Comparison of ENCODE assay signal across 8 cellular contexts in the genomic region with DNA sequence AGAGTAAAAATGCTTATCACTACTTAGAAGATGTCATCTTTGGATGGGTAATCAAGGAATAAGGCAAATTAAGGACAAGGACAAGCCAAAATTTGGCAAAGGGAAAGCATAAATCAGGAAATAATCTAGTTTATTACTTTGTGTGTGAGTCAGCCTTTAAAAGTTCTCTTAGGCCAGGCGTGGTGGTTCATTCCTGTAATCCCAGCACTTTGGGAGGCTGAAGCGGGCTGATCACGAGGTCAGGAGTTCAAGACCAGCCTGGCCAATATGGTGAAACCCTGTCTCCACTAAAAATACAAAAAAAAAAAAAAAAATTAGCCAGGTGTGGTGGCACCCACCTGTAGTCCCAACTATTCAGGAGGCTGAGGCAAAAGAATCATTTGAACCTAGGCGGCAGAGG. TPM values are rescaled to one million over a fixed set of nuclear protein-coding genes. Genes with fewer than 3 reads are reported as not detected.
DNase-seq lines count a peak whose midpoint lies in the region; ATAC-seq and TF ChIP-seq lines count a peak whose summit lies in the region.
"Not testable (repeated sequence)": the region's sequence is repeated elsewhere in the genome, so short reads cannot be mapped to it uniquely, and the experiment has no call there.

No MANE protein-coding gene starts in this region.

- H3K9me3 ChIP-seq in CD4-positive, alpha-beta memory T cell (ENCODE audit: control insufficient read depth in 1 of 2, low read length in 2 of 2); HCT116 (ENCODE audit: control insufficient read depth in 1 of 2, insufficient read depth in 1 of 2, low read depth in 1 of 2, low read length in 2 of 2); naive thymus-derived CD4-positive, alpha-beta T cell (ENCODE audit: control insufficient read depth in 2 of 3, low read length in 3 of 3): not testable (repeated sequence)

- DNase-seq in CD4-positive, alpha-beta memory T cell; HCT116 (ENCODE audit: low read depth, low spot score); WTC11 (ENCODE audit: low spot score); activated CD8-positive, alpha-beta memory T cell treated with anti-CD3 and anti-CD28 coated beads, Interleukin-2, amount 10 ng/mL, durations not matched to agents 7 days and 5 days; chondrocyte (ENCODE audit: low spot score); naive thymus-derived CD4-positive, alpha-beta T cell: not testable (repeated sequence)

- TF ChIP-seq POLR2A in HCT116 (IDR thresholded peaks at IDR 0.05; ENCODE audit: borderline replicate concordance, extremely low read depth, insufficient read depth, insufficient read length) = not testable (repeated sequence)

- H3K27ac ChIP-seq in CD4-positive, alpha-beta memory T cell (ENCODE audit: low read depth, low read length); HCT116 (ENCODE audit: low read depth, low read length); naive thymus-derived CD4-positive, alpha-beta T cell (ENCODE audit: low read depth, low read length): not testable (repeated sequence)

- H3K27ac Mint-ChIP-seq in CD4-positive, alpha-beta memory T cell = peak overlapping the region in 6 of 7 donors; percentile 8 to 98 (median 56)
- not testable (repeated sequence) for H3K27ac Mint-ChIP-seq in WTC11; activated CD8-positive, alpha-beta memory T cell treated with anti-CD3 and anti-CD28 coated beads, Interleukin-2, amount 10 ng/mL, durations not matched to agents 7 days and 5 days; activated naive CD4-positive, alpha-beta T cell treated with anti-CD3 and anti-CD28 coated beads, Interleukin-2, amount 50 U/mL, for 24 hours; chondrocyte (ENCODE audit: unreplicated experiment)
- H3K27ac Mint-ChIP-seq in naive thymus-derived CD4-positive, alpha-beta T cell = peak overlapping the region in 7 of 9 donors; percentile 16 to 100 (median 48)
- H3K27ac Mint-ChIP-seq in stimulated activated memory B cell treated with anti-CD40 and anti-IgM and Interleukin-4, amounts not matched to agents 10 μg/mL and 1 μg/mL and 100 μg/mL, for 72 hours = peak overlapping the region; percentile 99

- H3K79me2 ChIP-seq in HCT116 (ENCODE audit: insufficient read depth, low read length) = peaks cover 34% of the 10 kb centered on the region

- peaks cover 35% of the 10 kb centered on the region for H3K4me1 ChIP-seq in CD4-positive, alpha-beta memory T cell (ENCODE audit: insufficient read depth, low read length)
- H3K4me1 ChIP-seq in HCT116 (ENCODE audit: control insufficient read depth in 1 of 2, insufficient read depth in 2 of 2, low read length in 2 of 2) = peaks cover 13 to 29% of the 10 kb centered on the region in 2 experiments
- H3K4me1 ChIP-seq in naive thymus-derived CD4-positive, alpha-beta T cell (ENCODE audit: control insufficient read depth in 2 of 2, insufficient read depth in 2 of 2, low read length in 2 of 2) = peaks cover 25 to 31% of the 10 kb centered on the region in 2 donors

- not testable (repeated sequence) for TF ChIP-seq RAD21 in HCT116 (IDR thresholded peaks at IDR 0.05; ENCODE audit: low read depth)

- H3K4me2 ChIP-seq in HCT116 (ENCODE audit: low read length) = peak overlapping the region; percentile 91; the same call in 1 of the 2 replicates

- not testable (repeated sequence) for H4K20me1 ChIP-seq in HCT116 (ENCODE audit: insufficient read depth)

- not testable (repeated sequence) for H2AFZ ChIP-seq in HCT116 (ENCODE audit: low read depth, low read length, poor library complexity, severe bottlenecking)

- not testable (repeated sequence) for H3K9me3 Mint-ChIP-seq in CD4-positive, alpha-beta memory T cell; WTC11; activated CD8-positive, alpha-beta memory T cell treated with anti-CD3 and anti-CD28 coated beads, Interleukin-2, amount 10 ng/mL, durations not matched to agents 7 days and 5 days (ENCODE audit: low read depth); activated naive CD4-positive, alpha-beta T cell treated with anti-CD3 and anti-CD28 coated beads, Interleukin-2, amount 50 U/mL, for 24 hours; chondrocyte (ENCODE audit: low read depth); naive thymus-derived CD4-positive, alpha-beta T cell; stimulated activated memory B cell treated with anti-CD40 and anti-IgM and Interleukin-4, amounts not matched to agents 10 μg/mL and 1 μg/mL and 100 μg/mL, for 72 hours

- RAD21 ChIA-PET in HCT116 (lab: Charles Lee; ENCODE audit: low non-redundant PET in 1 of 2, low total read pairs in 2 of 2, uncharacterized antibody in 2 of 2, unreplicated experiment in 2 of 2) = interaction anchor here in 1 of 2 experiments (0.7 kb wide), 1 partner anchor 34 kb away, joined by 3 read pairs; no protein-coding TSS in a partner anchor

- not testable (repeated sequence) for ATAC-seq in HCT116; WTC11; activated CD8-positive, alpha-beta memory T cell treated with anti-CD3 and anti-CD28 coated beads, Interleukin-2, amount 10 ng/mL, durations not matched to agents 7 days and 5 days; naive thymus-derived CD4-positive, alpha-beta T cell; stimulated activated memory B cell treated with anti-CD40 and anti-IgM and Interleukin-4, amounts not matched to agents 10 μg/mL and 1 μg/mL and 100 μg/mL, for 72 hours

- not testable (repeated sequence) for H3K27me3 ChIP-seq in CD4-positive, alpha-beta memory T cell (ENCODE audit: insufficient read depth, low read length); HCT116 (ENCODE audit: insufficient read depth, low read length); naive thymus-derived CD4-positive, alpha-beta T cell (ENCODE audit: control insufficient read depth in 2 of 2, insufficient read depth in 2 of 2, low read length in 2 of 2)

- not testable (repeated sequence) for H3K27me3 Mint-ChIP-seq in CD4-positive, alpha-beta memory T cell; WTC11 (ENCODE audit: low read depth); activated CD8-positive, alpha-beta memory T cell treated with anti-CD3 and anti-CD28 coated beads, Interleukin-2, amount 10 ng/mL, durations not matched to agents 7 days and 5 days; activated naive CD4-positive, alpha-beta T cell treated with anti-CD3 and anti-CD28 coated beads, Interleukin-2, amount 50 U/mL, for 24 hours; chondrocyte (ENCODE audit: low read depth); naive thymus-derived CD4-positive, alpha-beta T cell; stimulated activated memory B cell treated with anti-CD40 and anti-IgM and Interleukin-4, amounts not matched to agents 10 μg/mL and 1 μg/mL and 100 μg/mL, for 72 hours

- POLR2A ChIA-PET in CD4-positive, alpha-beta memory T cell (lab: Charles Lee; ENCODE audit: partially characterized antibody); HCT116 (lab: Charles Lee); WTC11 (lab: Charles Lee): not testable (repeated sequence)
- POLR2A ChIA-PET in naive thymus-derived CD4-positive, alpha-beta T cell (lab: Charles Lee) = interaction anchor here (1.2 kb wide), 1 partner anchor 54 kb away, joined by 3 read pairs; no protein-coding TSS in a partner anchor

- H3K9me2 ChIP-seq in HCT116 (ENCODE audit: insufficient read depth) = not testable (repeated sequence)

- H3K4me3 Mint-ChIP-seq in CD4-positive, alpha-beta memory T cell = peak overlapping the region in 6 of 8 donors; percentile 43 to 100 (median 86)
- peak overlapping the region; percentile 100 for H3K4me3 Mint-ChIP-seq in WTC11
- H3K4me3 Mint-ChIP-seq in activated CD8-positive, alpha-beta memory T cell treated with anti-CD3 and anti-CD28 coated beads, Interleukin-2, amount 10 ng/mL, durations not matched to agents 7 days and 5 days = peak overlapping the region; percentile 100
- peak overlapping the region; percentile 45 for H3K4me3 Mint-ChIP-seq in activated naive CD4-positive, alpha-beta T cell treated with anti-CD3 and anti-CD28 coated beads, Interleukin-2, amount 50 U/mL, for 24 hours
- peak overlapping the region; percentile 41 for H3K4me3 Mint-ChIP-seq in chondrocyte (ENCODE audit: unreplicated experiment)
- H3K4me3 Mint-ChIP-seq in naive thymus-derived CD4-positive, alpha-beta T cell = peak overlapping the region in 9 of 10 donors; percentile 55 to 100 (median 99)
- H3K4me3 Mint-ChIP-seq in stimulated activated memory B cell treated with anti-CD40 and anti-IgM and Interleukin-4, amounts not matched to agents 10 μg/mL and 1 μg/mL and 100 μg/mL, for 72 hours = not testable (repeated sequence)

- H3K4me1 Mint-ChIP-seq in CD4-positive, alpha-beta memory T cell = peaks cover 17 to 37% (median 27%) of the 10 kb centered on the region in 4 donors
- H3K4me1 Mint-ChIP-seq in WTC11 = not testable (repeated sequence)
- peaks cover 33% of the 10 kb centered on the region for H3K4me1 Mint-ChIP-seq in activated CD8-positive, alpha-beta memory T cell treated with anti-CD3 and anti-CD28 coated beads, Interleukin-2, amount 10 ng/mL, durations not matched to agents 7 days and 5 days
- peaks cover 30% of the 10 kb centered on the region for H3K4me1 Mint-ChIP-seq in activated naive CD4-positive, alpha-beta T cell treated with anti-CD3 and anti-CD28 coated beads, Interleukin-2, amount 50 U/mL, for 24 hours
- H3K4me1 Mint-ChIP-seq in chondrocyte (ENCODE audit: low read depth) = peaks cover 17% of the 10 kb centered on the region
- peaks cover 18 to 37% (median 28%) of the 10 kb centered on the region in 7 donors for H3K4me1 Mint-ChIP-seq in naive thymus-derived CD4-positive, alpha-beta T cell
- H3K4me1 Mint-ChIP-seq in stimulated activated memory B cell treated with anti-CD40 and anti-IgM and Interleukin-4, amounts not matched to agents 10 μg/mL and 1 μg/mL and 100 μg/mL, for 72 hours = peaks cover 38% of the 10 kb centered on the region

- H3K36me3 Mint-ChIP-seq in CD4-positive, alpha-beta memory T cell = peaks cover 9 to 24% of the 10 kb centered on the region in 2 donors
- peaks cover 14% of the 10 kb centered on the region for H3K36me3 Mint-ChIP-seq in WTC11
- peaks cover 21% of the 10 kb centered on the region for H3K36me3 Mint-ChIP-seq in activated CD8-positive, alpha-beta memory T cell treated with anti-CD3 and anti-CD28 coated beads, Interleukin-2, amount 10 ng/mL, durations not matched to agents 7 days and 5 days
- H3K36me3 Mint-ChIP-seq in activated naive CD4-positive, alpha-beta T cell treated with anti-CD3 and anti-CD28 coated beads, Interleukin-2, amount 50 U/mL, for 24 hours; chondrocyte (ENCODE audit: low read depth); naive thymus-derived CD4-positive, alpha-beta T cell; stimulated activated memory B cell treated with anti-CD40 and anti-IgM and Interleukin-4, amounts not matched to agents 10 μg/mL and 1 μg/mL and 100 μg/mL, for 72 hours: not testable (repeated sequence)

- not testable (repeated sequence) for H3K9ac ChIP-seq in HCT116 (ENCODE audit: low read length)

- not testable (repeated sequence) for TF ChIP-seq CTCF in HCT116 (IDR thresholded peaks at IDR 0.05 in 2 of 3, conservative IDR thresholded peaks at IDR 0.05 in 1 of 3; ENCODE audit: borderline replicate concordance in 1 of 3, insufficient read depth in 1 of 3, low read depth in 2 of 3, low read length in 2 of 3); WTC11 (IDR thresholded peaks at IDR 0.05); chondrocyte (IDR thresholded peaks at IDR 0.05)

- CTCF ChIA-PET in CD4-positive, alpha-beta memory T cell (lab: Charles Lee; ENCODE audit: partially characterized antibody) = interaction anchor here (1.0 to 4.1 kb wide), 5 partner anchors 12 to 373 kb away, joined by 3 to 34 read pairs (median 9); partner anchors contain the start of gene SLC7A5
- CTCF ChIA-PET in HCT116 (lab: Charles Lee) = interaction anchor here (2.0 kb wide), 1 partner anchor 104 kb away, joined by 11 read pairs; no protein-coding TSS in a partner anchor
- CTCF ChIA-PET in WTC11 (lab: Charles Lee) = interaction anchor here (0.7 to 3.7 kb wide), 4 partner anchors 12 to 393 kb away, joined by 3 to 42 read pairs (median 20); no protein-coding TSS in a partner anchor
- CTCF ChIA-PET in activated CD8-positive, alpha-beta memory T cell treated with anti-CD3 and anti-CD28 coated beads, Interleukin-2, amount 10 ng/mL, durations not matched to agents 7 days and 5 days (lab: Charles Lee) = interaction anchor here (0.7 to 4.7 kb wide), 7 partner anchors 13 to 148 kb away, joined by 3 to 35 read pairs (median 9); no protein-coding TSS in a partner anchor
- CTCF ChIA-PET in naive thymus-derived CD4-positive, alpha-beta T cell (lab: Charles Lee) = interaction anchor here (0.6 to 3.5 kb wide), 5 partner anchors 12 to 374 kb away, joined by 3 to 35 read pairs (median 6); no protein-coding TSS in a partner anchor

- intact Hi-C loops in CD4-positive, alpha-beta memory T cell (cut with micrococcal nuclease) = loop anchor here (5.0 kb wide), 1 partner anchor 375 kb away; the partner anchor contains the start of gene MAP1LC3B
- intact Hi-C loops in HCT116 (cut with micrococcal nuclease) = not testable (repeated sequence)
- intact Hi-C loops in naive thymus-derived CD4-positive, alpha-beta T cell (cut with micrococcal nuclease) = loop anchor here (5.0 to 10.0 kb wide), 3 partner anchors 65 to 1203 kb away; partner anchors contain the start of genes C16orf95 (in 1 of the 2) and FOXC2 (in 1 of the 2)

- peaks cover 14% of the 10 kb centered on the region for H3K36me3 ChIP-seq in CD4-positive, alpha-beta memory T cell (ENCODE audit: insufficient read depth, low read length)
- peaks cover 6 to 17% of the 10 kb centered on the region in 2 experiments; a peak in 3 of 4 replicates for H3K36me3 ChIP-seq in HCT116 (ENCODE audit: control insufficient read depth in 1 of 2, insufficient read depth in 2 of 2, low read length in 2 of 2)
- peaks cover 0 to 23% (median 5%) of the 10 kb centered on the region in 3 experiments for H3K36me3 ChIP-seq in naive thymus-derived CD4-positive, alpha-beta T cell (ENCODE audit: control insufficient read depth in 2 of 3, insufficient read depth in 3 of 3, low read length in 3 of 3)

- H3K4me3 ChIP-seq in CD4-positive, alpha-beta memory T cell (ENCODE audit: low read length in 2 of 2); HCT116 (replicated peaks in 1 of 2; ENCODE audit: low read depth in 1 of 2, low read length in 2 of 2); naive thymus-derived CD4-positive, alpha-beta T cell (ENCODE audit: low read length): not testable (repeated sequence)

- not testable (repeated sequence) for BruUV-seq in HCT116 (replicated peaks; lab: Mats Ljungman, UMichigan)

RNA-seq across cellular contexts. Expression of gene KLHDC4, which starts 1.7 kb away (rescaled TPM):
- total RNA-seq in CD4-positive, alpha-beta memory T cell = 10 to 100 TPM; 82.4 to 90.0 TPM
- polyA plus RNA-seq in CD4-positive, alpha-beta memory T cell = 10 to 100 TPM; 16.3 to 18.0 TPM
- total RNA-seq in HCT116 (2021; ENCODE audit: unreplicated experiment) = 107 TPM
- polyA plus RNA-seq in HCT116 (2012) = 52.5 and 56.9 TPM in 2 replicates
- total RNA-seq in WTC11 (2021) = 60.0 to 63.6 TPM (median 60.5 TPM) in 3 replicates
- total RNA-seq in activated CD8-positive, alpha-beta memory T cell treated with anti-CD3 and anti-CD28 coated beads, Interleukin-2, amount 10 ng/mL, durations not matched to agents 7 days and 5 days = 100 to 1,000 TPM in 1 of 2 experiments, 10 to 100 TPM in 1; 86.0 to 114 TPM
- 19.8 to 21.2 TPM (median 20.5 TPM) in 3 replicates for total RNA-seq in chondrocyte
- total RNA-seq in naive thymus-derived CD4-positive, alpha-beta T cell = 100 to 1,000 TPM in 2 of 5 experiments, 10 to 100 TPM in 3; 82.9 to 110 (median 85.3) TPM
- 10 to 100 TPM; 20.0 to 29.6 TPM for polyA plus RNA-seq in naive thymus-derived CD4-positive, alpha-beta T cell
